ENCODE assay signal across 20 cellular contexts in genomic region chr2:61287254-61287653, GRCh38.
"Had no signal": no experiment of that assay in that cellular context is flagged by ENCODE, and none has a peak within 500 bp of the region (broad histone marks: within the 10 kb centered on the region; RNA-seq: fewer than 3 reads in every experiment).

No MANE protein-coding gene starts in this region.

- ATAC-seq: activated CD4-positive, CD25-positive, alpha-beta regulatory T cell treated with anti-CD3 and anti-CD28 coated beads, Interleukin-2, amount 50 U/mL, for 24 hours; activated naive CD4-positive, alpha-beta T cell treated with anti-CD3 and anti-CD28 coated beads, Interleukin-2, amount 50 U/mL, for 72 hours; heart right ventricle; stimulated activated naive CD8-positive, alpha-beta T cell treated with anti-CD3 and anti-CD28 coated beads, Interleukin-15, Interleukin-2, amounts not matched to agents 100 U/mL and 50 U/mL, for 24 hours had no signal

- H3K4me1 ChIP-seq: esophagus muscularis mucosa, heart right ventricle, tibial artery, vagina had no signal

- H3K27me3 ChIP-seq: esophagus muscularis mucosa, heart right ventricle, tibial artery, vagina had no signal

- DNase-seq: activated CD4-positive, alpha-beta T cell treated with anti-CD3 and anti-CD28 coated beads, Interleukin-2, amount 10 ng/mL, durations not matched to agents 7 days and 5 days; activated CD8-positive, alpha-beta memory T cell treated with anti-CD3 and anti-CD28 coated beads for 24 hours; activated CD8-positive, alpha-beta memory T cell treated with anti-CD3 and anti-CD28 coated beads, Interleukin-2, amount 50 U/mL, for 48 hours; activated effector memory CD4-positive, alpha-beta T cell treated with anti-CD3 and anti-CD28 coated beads, Interleukin-2, amount 50 U/mL, for 16 hours; activated T-cell treated with anti-CD3 and anti-CD28 coated beads, Interleukin-2, amount 50 U/mL, for 72 hours; cerebellar nuclear complex; effector CD8-positive, alpha-beta T cell; heart right ventricle; kidney glomerular epithelial cell; nucleus accumbens; posterior cingulate gyrus; stimulated activated naive CD8-positive, alpha-beta T cell treated with anti-CD3 and anti-CD28 coated beads, Interleukin-15, Interleukin-2, amounts not matched to agents 100 U/mL and 50 U/mL, for 24 hours; substantia nigra; T1000; tibial artery had no signal

- H3K9me3 ChIP-seq: esophagus muscularis mucosa, heart right ventricle, tibial artery, vagina had no signal

- H3K27ac ChIP-seq: esophagus muscularis mucosa, heart right ventricle, tibial artery, vagina had no signal

- H3K4me1 Mint-ChIP-seq: nephron had no signal

- H3K27ac Mint-ChIP-seq: activated CD4-positive, alpha-beta T cell treated with anti-CD3 and anti-CD28 coated beads, Interleukin-2, amount 10 ng/mL, durations not matched to agents 7 days and 5 days; activated naive CD4-positive, alpha-beta T cell treated with anti-CD3 and anti-CD28 coated beads, Interleukin-2, amount 50 U/mL, for 72 hours; nephron had no signal

- H3K4me3 Mint-ChIP-seq: activated CD4-positive, alpha-beta T cell treated with anti-CD3 and anti-CD28 coated beads, Interleukin-2, amount 10 ng/mL, durations not matched to agents 7 days and 5 days; activated T-cell treated with anti-CD3 and anti-CD28 coated beads, Interleukin-2, amount 50 U/mL, for 72 hours; nephron had no signal

- H3K27me3 Mint-ChIP-seq: activated CD4-positive, alpha-beta T cell treated with anti-CD3 and anti-CD28 coated beads, Interleukin-2, amount 10 ng/mL, durations not matched to agents 7 days and 5 days had no signal

- H3K4me3 ChIP-seq: esophagus muscularis mucosa, heart right ventricle, tibial artery, vagina had no signal

- H3K9me3 Mint-ChIP-seq: activated CD4-positive, alpha-beta T cell treated with anti-CD3 and anti-CD28 coated beads, Interleukin-2, amount 10 ng/mL, durations not matched to agents 7 days and 5 days; activated naive CD4-positive, alpha-beta T cell treated with anti-CD3 and anti-CD28 coated beads, Interleukin-2, amount 50 U/mL, for 72 hours; activated T-cell treated with anti-CD3 and anti-CD28 coated beads, Interleukin-2, amount 50 U/mL, for 72 hours; nephron had no signal
